ENCODE assay signal across 1 cellular context in genomic region chr7:130493275-130493868, GRCh38.
TF ChIP-seq lines count a peak whose summit lies in the region.

No MANE protein-coding gene starts in this region.

TF ChIP-seq in GM23338, 12 proteins besides CTCF, POLR2A, EP300 and RAD21 (continued from another document):
- no peak for TF ChIP-seq ZNF462 (CRISPR knock-in tag; IDR thresholded peaks at IDR 0.05)
